In genomic region chr3:4986611-4987373, GRCh38 we compare ENCODE assay signal across 8 cellular contexts. TPM values are rescaled to one million over a fixed set of nuclear protein-coding genes. Genes with fewer than 3 reads are reported as not detected.
DNase-seq lines count a peak whose midpoint lies in the region; ATAC-seq, FAIRE-seq and TF ChIP-seq lines count a peak whose summit lies in the region.

No MANE protein-coding gene starts in this region.

- peak overlapping the region; percentile 87 for H3K27ac Mint-ChIP-seq in activated CD4-positive, alpha-beta T cell treated with anti-CD3 and anti-CD28 coated beads, Interleukin-2, amount 10 ng/mL, durations not matched to agents 7 days and 5 days
- H3K27ac Mint-ChIP-seq in dendritic cell treated with granulocyte-macrophage colony-stimulating factor and Interleukin-4, amounts not matched to agents 40 ng/mL and 50 ng/mL, for 4 days = peak overlapping the region; percentile 91

- peak; percentile 17; the same call in 1 of the 2 replicates for TF ChIP-seq RAD21 in HepG2 (CRISPR knock-in tag; IDR thresholded peaks at IDR 0.05)

- peaks cover 69% of the 10 kb centered on the region for H3K4me1 Mint-ChIP-seq in activated CD4-positive, alpha-beta T cell treated with anti-CD3 and anti-CD28 coated beads, Interleukin-2, amount 10 ng/mL, durations not matched to agents 7 days and 5 days
- peaks cover 69% of the 10 kb centered on the region for H3K4me1 Mint-ChIP-seq in dendritic cell treated with granulocyte-macrophage colony-stimulating factor and Interleukin-4, amounts not matched to agents 40 ng/mL and 50 ng/mL, for 4 days (ENCODE audit: low read depth)

- H3K79me2 ChIP-seq in HepG2 (ENCODE audit: insufficient read depth, low read length) = peaks cover 28% of the 10 kb centered on the region

- peak overlapping the region; percentile 91 for H3K4me2 ChIP-seq in HepG2 (ENCODE audit: low read depth, low read length)

- in situ Hi-C loops in HepG2 (cut with HindIII; ENCODE audit: extremely low pct_ligation_motif_present, low pct_unique_long_range_greater_than_20kb) = no loop called here

- H3K36me3 Mint-ChIP-seq in activated CD4-positive, alpha-beta T cell treated with anti-CD3 and anti-CD28 coated beads, Interleukin-2, amount 10 ng/mL, durations not matched to agents 7 days and 5 days (ENCODE audit: low read depth) = peaks cover 41% of the 10 kb centered on the region
- peaks cover 44% of the 10 kb centered on the region for H3K36me3 Mint-ChIP-seq in dendritic cell treated with granulocyte-macrophage colony-stimulating factor and Interleukin-4, amounts not matched to agents 40 ng/mL and 50 ng/mL, for 4 days (ENCODE audit: low read depth)

- peak overlapping the region; percentile 66 for H3K27ac ChIP-seq in HepG2 (ENCODE audit: extremely low read length, insufficient read depth, low read length)

- no peak for FAIRE-seq in HepG2 (lab: Jason Lieb, UNC)

- TF ChIP-seq POLR2A in HepG2 (IDR thresholded peaks at IDR 0.05; ENCODE audit: insufficient read depth in 1 of 2, low read depth in 2 of 2, low read length in 2 of 2) = 0 out of 4 replicates have a peak, but pooled peaks of 1 of the 2 experiments have one; percentile 16

- H3K27me3 ChIP-seq in HepG2 (ENCODE audit: control insufficient read depth in 1 of 2, insufficient read depth in 2 of 2, low read length in 2 of 2) = no peaks in the 10 kb centered on the region

- TF ChIP-seq EP300 in HepG2 (IDR thresholded peaks at IDR 0.05; ENCODE audit: low read depth in 2 of 2, low read length in 2 of 2) (peak; percentile 89 to 95; a peak in 3 of 4 replicates), HepG2 (CRISPR knock-in tag; IDR thresholded peaks at IDR 0.05; ENCODE audit: borderline replicate concordance) (peak; percentile 98)

- TF ChIP-seq CTCF in AG09319 (IDR thresholded peaks at IDR 0.05; ENCODE audit: low read depth, low read length) = no peak; the same call in none of the 2 replicates
- TF ChIP-seq CTCF in HepG2 (CRISPR knock-in tag; IDR thresholded peaks at IDR 0.05) = peak; percentile 63

- POLR2A ChIA-PET in activated CD4-positive, alpha-beta T cell treated with anti-CD3 and anti-CD28 coated beads, Interleukin-2, amount 10 ng/mL, durations not matched to agents 7 days and 5 days (lab: Charles Lee) = interaction anchor here (0.7 to 1.0 kb wide), 6 partner anchors 9 to 165 kb away, joined by 3 to 4 read pairs (median 3); no protein-coding TSS in a partner anchor
- POLR2A ChIA-PET in HepG2 (lab: Yijun Ruan, JAX) = interaction anchor here (1.1 to 1.4 kb wide), 3 partner anchors 9 to 235 kb away, joined by 3 to 9 read pairs (median 3); no protein-coding TSS in a partner anchor

- CTCF ChIA-PET in activated CD4-positive, alpha-beta T cell treated with anti-CD3 and anti-CD28 coated beads, Interleukin-2, amount 10 ng/mL, durations not matched to agents 7 days and 5 days (lab: Charles Lee) = interaction anchor here (0.5 to 13.9 kb wide), 12 partner anchors 10 to 276 kb away, joined by 3 to 197 read pairs (median 8); no protein-coding TSS in a partner anchor
- CTCF ChIA-PET in HepG2 (lab: Yijun Ruan, JAX; ENCODE audit: low intra/inter-chr PET ratio, low total read pairs) = interaction anchor here (1.4 kb wide), 1 partner anchor 11 kb away, joined by 4 read pairs; no protein-coding TSS in a partner anchor

- DNase-seq in AG09319 (ENCODE audit: extremely low read depth, low read depth) = peak; percentile 96
- peak; percentile 54 to 82 for DNase-seq in NCI-H446 (lab: John Stamatoyannopoulos, UW)
- peak; percentile 80 for DNase-seq in activated CD4-positive, alpha-beta T cell treated with anti-CD3 and anti-CD28 coated beads, Interleukin-2, amount 10 ng/mL, durations not matched to agents 7 days and 5 days
- DNase-seq in HepG2 (ENCODE audit: low spot score) = peak; percentile 94
- peak; percentile 56 to 66 for DNase-seq in stimulated activated CD4-positive, alpha-beta T cell treated with anti-CD3 and anti-CD28 coated beads, Interleukin-2, amount 100 ng/mL, for 48 hours

- intact Hi-C loops in dendritic cell treated with granulocyte-macrophage colony-stimulating factor and Interleukin-4, amounts not matched to agents 40 ng/mL and 50 ng/mL, for 4 days (cut with micrococcal nuclease) = loop anchor here (2.0 kb wide), 1 partner anchor 20 kb away; no protein-coding TSS in a partner anchor
- intact Hi-C loops in HepG2 (cut with micrococcal nuclease; ENCODE audit: unreplicated experiment) = loop anchor here (2.0 to 10.0 kb wide), 2 partner anchors 40 to 198 kb away; partner anchors contain the start of gene EDEM1

- no peak overlapping the region for H2AFZ ChIP-seq in HepG2 (ENCODE audit: low read length)

- H4K20me1 ChIP-seq in HepG2 (ENCODE audit: insufficient read depth, low read length) = peaks cover 27% of the 10 kb centered on the region

- H3K4me3 ChIP-seq in HepG2 (replicated peaks in 1 of 3; ENCODE audit: insufficient read depth in 1 of 3, low read depth in 2 of 3, low read length in 3 of 3) = peak overlapping the region; percentile 33 to 54 (median 40); a peak in 5 of 6 replicates

- H3K4me1 ChIP-seq in HepG2 (ENCODE audit: insufficient read depth, low read length) = peaks cover 66% of the 10 kb centered on the region

- peak overlapping the region; percentile 42 for H3K9ac ChIP-seq in HepG2 (ENCODE audit: insufficient read depth, low read depth, low read length)

- H3K9me3 ChIP-seq in HepG2 (ENCODE audit: low read length) = no peaks in the 10 kb centered on the region

- no peaks in the 10 kb centered on the region for H3K9me3 Mint-ChIP-seq in activated CD4-positive, alpha-beta T cell treated with anti-CD3 and anti-CD28 coated beads, Interleukin-2, amount 10 ng/mL, durations not matched to agents 7 days and 5 days
- H3K9me3 Mint-ChIP-seq in dendritic cell treated with granulocyte-macrophage colony-stimulating factor and Interleukin-4, amounts not matched to agents 40 ng/mL and 50 ng/mL, for 4 days = no peaks in the 10 kb centered on the region

- 5% methylated on average over 5 of the region's 50 CpGs for WGBS in HepG2 (ENCODE audit: low lambda C conversion rate)

- no TSS peak for BruUV-seq in HepG2 (replicated peaks; lab: Mats Ljungman, UMichigan)

- H3K4me3 Mint-ChIP-seq in activated CD4-positive, alpha-beta T cell treated with anti-CD3 and anti-CD28 coated beads, Interleukin-2, amount 10 ng/mL, durations not matched to agents 7 days and 5 days = peak overlapping the region; percentile 78
- peak overlapping the region; percentile 71 for H3K4me3 Mint-ChIP-seq in dendritic cell treated with granulocyte-macrophage colony-stimulating factor and Interleukin-4, amounts not matched to agents 40 ng/mL and 50 ng/mL, for 4 days

- peak; percentile 63 for ATAC-seq in GM18873 (IDR thresholded peaks at IDR 0.05; ENCODE audit: low FRiP score, unreplicated experiment)
- peak; percentile 37 for ATAC-seq in HG03103 (IDR thresholded peaks at IDR 0.05; ENCODE audit: low read depth, unreplicated experiment)
- peak; percentile 91 for ATAC-seq in HepG2

- no peaks in the 10 kb centered on the region for H3K27me3 Mint-ChIP-seq in activated CD4-positive, alpha-beta T cell treated with anti-CD3 and anti-CD28 coated beads, Interleukin-2, amount 10 ng/mL, durations not matched to agents 7 days and 5 days
- no peaks in the 10 kb centered on the region for H3K27me3 Mint-ChIP-seq in dendritic cell treated with granulocyte-macrophage colony-stimulating factor and Interleukin-4, amounts not matched to agents 40 ng/mL and 50 ng/mL, for 4 days

- H3K36me3 ChIP-seq in HepG2 (replicated peaks in 1 of 2; ENCODE audit: control insufficient read depth in 1 of 2, insufficient read depth in 2 of 2, low read length in 2 of 2) = peaks cover 9 to 24% of the 10 kb centered on the region in 2 experiments

TF ChIP-seq in HepG2, 621 proteins besides CTCF, POLR2A, EP300 and RAD21 (continues in another document):
- TF ChIP-seq PCBP2 (optimal IDR thresholded peaks at IDR 0.05; ENCODE audit: low read depth, low read length, poor library complexity, severe bottlenecking) = no peak

RNA-seq across cellular contexts. Expression of gene BHLHE40, which starts 7.6 kb away (rescaled TPM):
- total RNA-seq in activated CD4-positive, alpha-beta T cell treated with anti-CD3 and anti-CD28 coated beads, Interleukin-2, amount 10 ng/mL, durations not matched to agents 7 days and 5 days = 100 to 1,000 TPM; 105 to 112 TPM
- 1.8 and 2.6 TPM in 2 replicates for total RNA-seq in HepG2 (2016; rRNA removed; fragmentation: Illumina TruSeq; extraction: Trizol)
- total RNA-seq in HepG2 (2016; cell fraction: cytosol; rRNA removed; fragmentation: Illumina TruSeq; extraction: Trizol; ENCODE audit: low read depth) = 0.44 and 0.61 TPM in 2 replicates
- 2.3 and 2.7 TPM in 2 replicates for total RNA-seq in HepG2 (2016; cell fraction: insoluble cytoplasmic fraction; rRNA removed; fragmentation: Illumina TruSeq; extraction: Trizol)
- 1.5 TPM in 2 replicates for total RNA-seq in HepG2 (2016; cell fraction: membrane; rRNA removed; fragmentation: Illumina TruSeq; extraction: Trizol)
- total RNA-seq in HepG2 (2016; cell fraction: nucleus; rRNA removed; fragmentation: Illumina TruSeq; extraction: Trizol) = 3.0 and 4.3 TPM in 2 replicates
- polyA plus RNA-seq in HepG2 (2011; rRNA removed) = 51.0 and 60.0 TPM in 2 replicates
- polyA plus RNA-seq in HepG2 (2011; cell fraction: cytosol; rRNA removed) = 29.3 and 36.0 TPM in 2 replicates
- polyA plus RNA-seq in HepG2 (2011; cell fraction: nucleus; rRNA removed) = 35.5 and 51.8 TPM in 2 replicates
- 145 and 159 TPM in 2 replicates for polyA plus RNA-seq in HepG2 (2012)
- 0.21 and 0.42 TPM in 2 replicates for polyA plus RNA-seq in HepG2 (2016; cell fraction: cytosol; fragmentation: Illumina TruSeq; extraction: Trizol; ENCODE audit: low read depth)
- polyA plus RNA-seq in HepG2 (2016; cell fraction: insoluble cytoplasmic fraction; fragmentation: Illumina TruSeq; extraction: Trizol; ENCODE audit: low read depth) = 3.5 and 4.1 TPM in 2 replicates
- 0.93 and 1.1 TPM in 2 replicates for polyA plus RNA-seq in HepG2 (2016; cell fraction: membrane; fragmentation: Illumina TruSeq; extraction: Trizol; ENCODE audit: low read depth)
- 5.9 and 7.0 TPM in 2 replicates for polyA plus RNA-seq in HepG2 (2016; cell fraction: nucleus; fragmentation: Illumina TruSeq; extraction: Trizol; ENCODE audit: insufficient read depth, low read depth)
- polyA minus RNA-seq in HepG2 (2011; rRNA and poly(A)+ RNA removed; ENCODE audit: low replicate concordance) = 17.6 and 68.5 TPM in 2 replicates
- polyA minus RNA-seq in HepG2 (2011; cell fraction: cytosol; rRNA and poly(A)+ RNA removed) = 59.1 and 63.2 TPM in 2 replicates
- polyA minus RNA-seq in HepG2 (2011; cell fraction: nucleus; rRNA and poly(A)+ RNA removed) = 23.0 and 31.6 TPM in 2 replicates

Comparison
In these comparisons a context has a peak if more than half of its experiments do, and no peak if none do; other contexts are left out.
1. Peak in every context shown above with its lines: DNase-seq, ATAC-seq, H3K4me3 ChIP-seq and H3K27ac ChIP-seq.
2. ATAC-seq: peak in every context shown above with its lines; median percentile 91 in HepG2; 63 in GM18873; 37 in HG03103.
3. RNA of gene BHLHE40, which starts 7.6 kb away (total RNA-seq): 105 to 112 TPM in activated CD4-positive, alpha-beta T cell treated with anti-CD3 and anti-CD28 coated beads, Interleukin-2, amount 10 ng/mL, durations not matched to agents 7 days and 5 days; 0.44 to 4.3 TPM in HepG2; every median in the first group is over 10 times any median in the second.